Comparison of ENCODE assay signal across 14 cellular contexts in genomic region chr11:72712168-72712721, GRCh38. TPM values are rescaled to one million over a fixed set of nuclear protein-coding genes. Genes with fewer than 3 reads are reported as not detected.
DNase-seq lines count a peak whose midpoint lies in the region; ATAC-seq, FAIRE-seq and TF ChIP-seq lines count a peak whose summit lies in the region.
"Had no signal": no experiment of that assay in that cellular context is flagged by ENCODE, and none has a peak within 500 bp of the region (broad histone marks: within the 10 kb centered on the region; RNA-seq: fewer than 3 reads in every experiment).

No MANE protein-coding gene starts in this region.

- no peak overlapping the region for H3K4me3 Mint-ChIP-seq in activated naive CD8-positive, alpha-beta T cell treated with anti-CD3 and anti-CD28 coated beads, Interleukin-2, amount 50 U/mL, for 24 hours
- H3K4me3 Mint-ChIP-seq: stimulated activated effector memory CD8-positive, alpha-beta T cell treated with anti-CD3 and anti-CD28 coated beads, Interleukin-12 subunit alpha, Interleukin-12 subunit beta, amount 100 ng/mL, for 72 hours had no signal

- H3K4me1 Mint-ChIP-seq in activated naive CD8-positive, alpha-beta T cell treated with anti-CD3 and anti-CD28 coated beads, Interleukin-2, amount 50 U/mL, for 24 hours: peaks cover 6% of the 10 kb centered on the region

- TF ChIP-seq CTCF in right atrium auricular region (IDR thresholded peaks at IDR 0.05) (no peak), pancreas (IDR thresholded peaks at IDR 0.05) (no peak)

- no peak for FAIRE-seq in pancreas (lab: Jason Lieb, UNC)
- no peak for FAIRE-seq in H54 (lab: Jason Lieb, UNC)

- no peaks in the 10 kb centered on the region for H3K27me3 ChIP-seq in BLaER1
- H3K27me3 ChIP-seq in right atrium auricular region: no peaks in the 10 kb centered on the region
- H3K27me3 ChIP-seq in pancreas: no peaks in the 10 kb centered on the region

- H4K20me1 ChIP-seq in BLaER1: peaks cover 96% of the 10 kb centered on the region

- DNase-seq in activated naive CD8-positive, alpha-beta T cell treated with anti-CD3 and anti-CD28 coated beads, Interleukin-2, amount 50 U/mL, for 24 hours: no peak
- peak; percentile 74 for DNase-seq in right atrium auricular region (ENCODE audit: low spot score)
- peak in 2 of 6 donors; percentile 61 to 74 for DNase-seq in pancreas
- no peak for DNase-seq in NCI-H2196 (lab: John Stamatoyannopoulos, UW; ENCODE audit: unreplicated experiment)
- no peak for DNase-seq in NCI-H2029 treated with DMSO at 0.1 percent for 48 hours (lab: John Stamatoyannopoulos, UW)
- no peak for DNase-seq in H54 (ENCODE audit: insufficient read length, low spot score)
- DNase-seq: AML-193; Karpas-422; NCI-H510A; stimulated activated CD4-positive, alpha-beta T cell treated with anti-CD3 and anti-CD28 coated beads, Interleukin-12 subunit alpha, Interleukin-12 subunit beta, amount 100 ng/mL, for 4 hours; SW 1271 had no signal

- peaks cover 87% of the 10 kb centered on the region for H3K36me3 ChIP-seq in BLaER1
- H3K36me3 ChIP-seq in right atrium auricular region: peaks cover 65% of the 10 kb centered on the region
- H3K36me3 ChIP-seq in pancreas: peaks cover 0 to 36% (median 0%) of the 10 kb centered on the region in 3 donors

- H3K27ac Mint-ChIP-seq in activated naive CD8-positive, alpha-beta T cell treated with anti-CD3 and anti-CD28 coated beads, Interleukin-2, amount 50 U/mL, for 24 hours: no peak overlapping the region

- H3K9ac ChIP-seq in BLaER1: peak overlapping the region; percentile 53; the same call in 1 of the 2 replicates

- no peak overlapping the region for H3K4me3 ChIP-seq in BLaER1
- no peak overlapping the region for H3K4me3 ChIP-seq in right atrium auricular region
- H3K4me3 ChIP-seq in pancreas: no peak overlapping the region

- WGBS in pancreas, 2 donors: 76 to 77% methylated on average over 21 to 26 of the region's 26 CpGs

- intact Hi-C loops in pancreas (cut with DNase I): no loop called here

- peak; percentile 8 for ATAC-seq in activated naive CD8-positive, alpha-beta T cell treated with anti-CD3 and anti-CD28 coated beads, Interleukin-2, amount 50 U/mL, for 24 hours
- ATAC-seq in pancreas (peak in 3 of 4 donors; percentile 35 to 79 (median 65)), HG03378 (IDR thresholded peaks at IDR 0.05; ENCODE audit: unreplicated experiment) (no peak)
- ATAC-seq: stimulated activated effector memory CD8-positive, alpha-beta T cell treated with anti-CD3 and anti-CD28 coated beads, Interleukin-12 subunit alpha, Interleukin-12 subunit beta, amount 100 ng/mL, for 72 hours had no signal

- no peak for TF ChIP-seq POLR2A in H54 (IDR thresholded peaks at IDR 0.05; ENCODE audit: low read depth, low read length)

- H3K36me3 Mint-ChIP-seq in activated naive CD8-positive, alpha-beta T cell treated with anti-CD3 and anti-CD28 coated beads, Interleukin-2, amount 50 U/mL, for 24 hours (ENCODE audit: low read depth): peaks cover 11% of the 10 kb centered on the region

- H3K27ac ChIP-seq in BLaER1 (0 out of 2 replicates have a peak overlapping the region, but pooled peaks have one; percentile 26), right atrium auricular region (peak overlapping the region in 1 of 2 donors; percentile 33), pancreas (no peak overlapping the region)

- H3K4me2 ChIP-seq in BLaER1: peak overlapping the region; percentile 28; the same call in 1 of the 2 replicates

- H3K9me3 Mint-ChIP-seq in activated naive CD8-positive, alpha-beta T cell treated with anti-CD3 and anti-CD28 coated beads, Interleukin-2, amount 50 U/mL, for 24 hours: no peaks in the 10 kb centered on the region
- H3K9me3 Mint-ChIP-seq: stimulated activated effector memory CD8-positive, alpha-beta T cell treated with anti-CD3 and anti-CD28 coated beads, Interleukin-12 subunit alpha, Interleukin-12 subunit beta, amount 100 ng/mL, for 72 hours had no signal

- H3K4me1 ChIP-seq in BLaER1 (peaks cover 62% of the 10 kb centered on the region), right atrium auricular region (peaks cover 0 to 36% of the 10 kb centered on the region in 2 donors), pancreas (no peaks in the 10 kb centered on the region)

- no peaks in the 10 kb centered on the region for H3K27me3 Mint-ChIP-seq in activated naive CD8-positive, alpha-beta T cell treated with anti-CD3 and anti-CD28 coated beads, Interleukin-2, amount 50 U/mL, for 24 hours

- no peaks in the 10 kb centered on the region for H3K9me3 ChIP-seq in BLaER1
- H3K9me3 ChIP-seq in right atrium auricular region: no peaks in the 10 kb centered on the region
- no peaks in the 10 kb centered on the region for H3K9me3 ChIP-seq in pancreas

RNA-seq across cellular contexts. Expression of gene PDE2A, which starts 38.0 kb away (rescaled TPM):
- total RNA-seq in right atrium auricular region (10 to 100 TPM; 23.1 to 34.2 TPM), pancreas (1 to 10 TPM; 2.1 to 4.9 (median 3.9) TPM)
- 10 to 100 TPM; 12.8 to 16.3 TPM for polyA plus RNA-seq in pancreas

RNA-seq across cellular contexts. Expression of gene ARAP1, which starts 40.0 kb away (rescaled TPM):
- 10 to 100 TPM; 74.0 to 83.8 TPM for total RNA-seq in right atrium auricular region
- 10 to 100 TPM; 21.5 to 72.0 (median 34.4) TPM for total RNA-seq in pancreas
- 10 to 100 TPM; 69.1 to 73.5 TPM for polyA plus RNA-seq in pancreas

Comparison
In these comparisons a context has a peak if more than half of its experiments do, and no peak if none do; other contexts are left out.
1. RNA of gene PDE2A, which starts 38.0 kb away (total RNA-seq): 23.1 to 34.2 TPM in right atrium auricular region; 2.1 to 4.9 TPM in pancreas; every median in the first group is over 4 times any median in the second.